ENCODE assay signal across 19 cellular contexts in the genomic region with DNA sequence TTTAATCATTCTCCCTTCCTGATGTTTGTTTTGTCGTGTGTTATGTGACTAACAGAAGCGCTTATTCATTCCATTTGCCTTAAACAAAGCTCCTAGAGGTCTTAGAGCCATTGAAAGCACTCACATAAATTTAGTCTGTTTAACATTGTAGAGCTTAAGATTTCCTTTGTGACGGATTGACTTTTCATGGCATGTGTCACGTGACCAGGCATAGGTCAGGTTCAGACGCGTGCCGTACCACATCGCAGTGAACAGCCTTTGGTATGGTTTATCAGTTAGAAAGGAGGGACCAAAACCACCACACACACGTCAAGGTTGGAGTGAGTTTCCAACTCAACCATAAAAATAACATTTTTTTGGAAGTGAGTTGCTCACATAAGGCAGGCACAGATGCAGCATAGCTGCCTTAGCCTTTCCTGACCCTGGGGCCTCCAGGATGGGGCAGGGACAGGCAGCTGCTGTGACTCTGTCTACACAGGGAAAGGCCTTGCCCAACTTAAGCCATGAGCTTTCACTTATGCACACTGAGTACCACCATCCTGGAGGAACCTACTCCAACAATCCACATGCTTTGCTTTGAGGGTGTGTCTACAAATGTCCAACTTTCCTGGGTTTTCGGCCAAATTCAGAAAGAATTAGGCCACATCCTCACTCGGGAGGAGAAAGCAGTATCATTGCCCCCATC. TPM values are rescaled to one million over a fixed set of nuclear protein-coding genes. Genes with fewer than 3 reads are reported as not detected.
DNase-seq lines count a peak whose midpoint lies in the region; ATAC-seq, FAIRE-seq and TF ChIP-seq lines count a peak whose summit lies in the region.
"Had no signal": no experiment of that assay in that cellular context is flagged by ENCODE, and none has a peak within 500 bp of the region (broad histone marks: within the 10 kb centered on the region; RNA-seq: fewer than 3 reads in every experiment).

No MANE protein-coding gene starts in this region.

- peaks cover 98% of the 10 kb centered on the region for H3K36me3 Mint-ChIP-seq in activated B cell treated with CpG ODN at 0.5 μM for 24 hours (ENCODE audit: low read depth)
- H3K36me3 Mint-ChIP-seq in memory B cell, result peaks cover 57% of the 10 kb centered on the region
- H3K36me3 Mint-ChIP-seq: T-cell had no signal

- CTCF ChIA-PET in activated B cell treated with CpG ODN at 0.5 μM for 24 hours (lab: Charles Lee), result no interaction called here

- intact Hi-C loops in right cardiac atrium (cut with DNase I) (no loop called here), activated B cell treated with CpG ODN at 0.5 μM for 24 hours (cut with micrococcal nuclease) (loop anchor here (5.0 kb wide), 1 partner anchor 33 kb away; no protein-coding TSS in a partner anchor)

- H3K4me3 ChIP-seq in right atrium auricular region, result no peak overlapping the region
- no peak overlapping the region for H3K4me3 ChIP-seq in right cardiac atrium (ENCODE audit: low read length)
- H3K4me3 ChIP-seq: GM23338 had no signal

- no peaks in the 10 kb centered on the region for H3K36me3 ChIP-seq in right atrium auricular region

- H3K27me3 Mint-ChIP-seq in activated B cell treated with CpG ODN at 0.5 μM for 24 hours (no peaks in the 10 kb centered on the region), memory B cell (no peaks in the 10 kb centered on the region)

- FAIRE-seq in urothelium cell line (lab: Jason Lieb, UNC), result peak; percentile 65
- FAIRE-seq: G401.6 had no signal

- H3K9me3 ChIP-seq in right atrium auricular region, result no peaks in the 10 kb centered on the region
- no peaks in the 10 kb centered on the region for H3K9me3 ChIP-seq in right cardiac atrium (ENCODE audit: control insufficient read depth, low read length)

- ATAC-seq in right cardiac atrium, result no peak
- no peak for ATAC-seq in activated B cell treated with CpG ODN at 0.5 μM for 24 hours (ENCODE audit: low read depth)
- no peak for ATAC-seq in memory B cell (ENCODE audit: low read depth)
- no peak for ATAC-seq in GM19467 (IDR thresholded peaks at IDR 0.05; ENCODE audit: unreplicated experiment)
- ATAC-seq: GM23338, SK-N-SH treated with all-trans-retinoic acid at 6 μM for 48 hours, T-cell had no signal

- no peak overlapping the region for H3K4me3 Mint-ChIP-seq in activated B cell treated with CpG ODN at 0.5 μM for 24 hours
- no peak overlapping the region for H3K4me3 Mint-ChIP-seq in memory B cell
- H3K4me3 Mint-ChIP-seq: CD14-positive monocyte, GM23338, T-cell had no signal

- peaks cover 22% of the 10 kb centered on the region for H3K4me1 Mint-ChIP-seq in activated B cell treated with CpG ODN at 0.5 μM for 24 hours
- H3K4me1 Mint-ChIP-seq in memory B cell, result peaks cover 26% of the 10 kb centered on the region
- H3K4me1 Mint-ChIP-seq: T-cell had no signal

- no peak overlapping the region for H3K27ac ChIP-seq in right atrium auricular region
- H3K27ac ChIP-seq in right cardiac atrium (ENCODE audit: low read length), result no peak overlapping the region

- no peak for TF ChIP-seq CTCF in right atrium auricular region (IDR thresholded peaks at IDR 0.05)
- TF ChIP-seq CTCF in activated B cell treated with CpG ODN at 0.5 μM for 24 hours (IDR thresholded peaks at IDR 0.05), result no peak

- H3K27ac Mint-ChIP-seq in activated B cell treated with CpG ODN at 0.5 μM for 24 hours (peak overlapping the region; percentile 30), memory B cell (peak overlapping the region; percentile 62)
- H3K27ac Mint-ChIP-seq: GM23338, T-cell had no signal

- H3K9me3 Mint-ChIP-seq in activated B cell treated with CpG ODN at 0.5 μM for 24 hours (no peaks in the 10 kb centered on the region), memory B cell (no peaks in the 10 kb centered on the region)
- H3K9me3 Mint-ChIP-seq: GM23338, T-cell had no signal

- H3K27me3 ChIP-seq in right atrium auricular region (no peaks in the 10 kb centered on the region), right cardiac atrium (ENCODE audit: control insufficient read depth, insufficient read depth) (no peaks in the 10 kb centered on the region)

- peak; percentile 32 for DNase-seq in right atrium auricular region (ENCODE audit: low spot score)
- no peak for DNase-seq in right cardiac atrium
- no peak for DNase-seq in activated B cell treated with CpG ODN at 0.5 μM for 24 hours
- no peak for DNase-seq in memory B cell (ENCODE audit: low spot score in 2 of 2)
- DNase-seq in urothelium cell line (ENCODE audit: low spot score), result no peak
- DNase-seq in GM03348 (ENCODE audit: low spot score), result no peak
- DNase-seq in H4 (ENCODE audit: low spot score), result no peak
- DNase-seq: AML-193, KBM-7, NCI-H1930, NCI-H510A, SHP77, T-cell had no signal

- POLR2A ChIA-PET in activated B cell treated with CpG ODN at 0.5 μM for 24 hours (lab: Charles Lee), result no interaction called here

- no peaks in the 10 kb centered on the region for H3K4me1 ChIP-seq in right atrium auricular region
- H3K4me1 ChIP-seq in right cardiac atrium (ENCODE audit: control insufficient read depth, insufficient read depth, low read length), result no peaks in the 10 kb centered on the region

- 83% methylated on average over 11 of the region's 11 CpGs for WGBS in right cardiac atrium

RNA-seq across cellular contexts. Expression of gene WDFY4, which starts 55.5 kb away (rescaled TPM):
- total RNA-seq in right atrium auricular region, result 1 to 10 TPM in 1 of 2 donors, under 1 TPM in 1; 0.70 to 2.0 TPM
- total RNA-seq in right cardiac atrium, result 1 to 10 TPM; 1.4 to 4.4 (median 2.6) TPM
- polyA plus RNA-seq in right cardiac atrium, result 0.57 TPM
- 480 and 488 TPM in 2 replicates for total RNA-seq in activated B cell treated with CpG ODN at 0.5 μM for 24 hours
- total RNA-seq in H4 (2014; rRNA removed; shearing (Covaris generic)), result not detected in 2 replicates
- total RNA-seq: RPMI7951 had no signal
- polyA plus RNA-seq: GM23338 had no signal

Comparison
In these comparisons a context has a peak if more than half of its experiments do, and no peak if none do; other contexts are left out.
1. RNA of gene WDFY4, which starts 55.5 kb away (total RNA-seq): 480 to 488 TPM in activated B cell treated with CpG ODN at 0.5 μM for 24 hours; 1.4 to 4.4 TPM in right cardiac atrium, 0.70 to 2.0 TPM in right atrium auricular region and not detected in H4; every median in the first group is over 10 times any median in the second.